Comparison of ENCODE assay signal across 22 cellular contexts in genomic region chr21:42378418-42378817, GRCh38. TPM values are rescaled to one million over a fixed set of nuclear protein-coding genes. Genes with fewer than 3 reads are reported as not detected.
DNase-seq lines count a peak whose midpoint lies in the region; ATAC-seq, FAIRE-seq and TF ChIP-seq lines count a peak whose summit lies in the region.
"Had no signal": no experiment of that assay in that cellular context is flagged by ENCODE, and none has a peak within 500 bp of the region (broad histone marks: within the 10 kb centered on the region; RNA-seq: fewer than 3 reads in every experiment).

No MANE protein-coding gene starts in this region.

- peaks cover 4% of the 10 kb centered on the region for H3K36me3 Mint-ChIP-seq in activated naive CD4-positive, alpha-beta T cell treated with anti-CD3 and anti-CD28 coated beads, Interleukin-2, amount 50 U/mL, for 24 hours
- H3K36me3 Mint-ChIP-seq in activated CD4-positive, alpha-beta T cell treated with anti-CD3 and anti-CD28 coated beads for 36 hours (ENCODE audit: low read depth) = peaks cover 77% of the 10 kb centered on the region

- no peak for FAIRE-seq in kidney (lab: Jason Lieb, UNC)
- FAIRE-seq: GM12878, H54 had no signal

- ATAC-seq in activated CD4-positive, alpha-beta T cell treated with anti-CD3 and anti-CD28 coated beads for 36 hours = no peak
- no peak for ATAC-seq in HG03280 (IDR thresholded peaks at IDR 0.05; ENCODE audit: unreplicated experiment)
- ATAC-seq: CD8-positive, alpha-beta T cell; GM12878 had no signal

- no peak for TF ChIP-seq CTCF in kidney (IDR thresholded peaks at IDR 0.05; ENCODE audit: borderline replicate concordance, extremely low read depth, insufficient read depth)
- no peak for TF ChIP-seq CTCF in spleen (IDR thresholded peaks at IDR 0.05 in 8 of 11, conservative IDR thresholded peaks at IDR 0.05 in 3 of 11)

- intact Hi-C loops in kidney (cut with DNase I) (loop anchor here (10.0 kb wide), 1 partner anchor 134 kb away; no protein-coding TSS in a partner anchor), spleen (cut with DNase I; ENCODE audit: low total_unique reads) (no loop called here)
- intact Hi-C loops in activated CD4-positive, alpha-beta T cell treated with anti-CD3 and anti-CD28 coated beads for 36 hours (cut with DNase I, micrococcal nuclease) = no loop called here

- CTCF ChIA-PET in activated CD4-positive, alpha-beta T cell treated with anti-CD3 and anti-CD28 coated beads for 36 hours (lab: Charles Lee) = interaction anchor here (0.7 to 1.4 kb wide), 3 partner anchors 10 to 66 kb away, joined by 3 to 8 read pairs (median 3); no protein-coding TSS in a partner anchor

- H3K27me3 Mint-ChIP-seq in activated naive CD4-positive, alpha-beta T cell treated with anti-CD3 and anti-CD28 coated beads, Interleukin-2, amount 50 U/mL, for 24 hours = no peaks in the 10 kb centered on the region
- H3K27me3 Mint-ChIP-seq in activated CD4-positive, alpha-beta T cell treated with anti-CD3 and anti-CD28 coated beads for 36 hours = no peaks in the 10 kb centered on the region

- no peak overlapping the region for H3K4me3 ChIP-seq in kidney (ENCODE audit: low read length in 2 of 2)
- no peak overlapping the region for H3K4me3 ChIP-seq in spleen
- H3K4me3 ChIP-seq: BLaER1 treated with 17β-estradiol and CSF1 and Interleukin-3, amounts not matched to agents 10 nM and 100 nM; GM12878; GM23248 had no signal

- peaks cover 0 to 6% of the 10 kb centered on the region in 2 donors for H3K9me3 ChIP-seq in kidney (ENCODE audit: control insufficient read depth in 1 of 2, low read length in 2 of 2)
- peaks cover 3 to 18% (median 16%) of the 10 kb centered on the region in 8 donors for H3K9me3 ChIP-seq in spleen

- POLR2A ChIA-PET in activated CD4-positive, alpha-beta T cell treated with anti-CD3 and anti-CD28 coated beads for 36 hours (lab: Charles Lee) = no interaction called here

- H3K4me1 ChIP-seq in kidney (ENCODE audit: control insufficient read depth in 1 of 2, insufficient read depth in 1 of 2, low read depth in 1 of 2, low read length in 2 of 2) (no peaks in the 10 kb centered on the region), spleen (peaks cover 0 to 6% (median 0%) of the 10 kb centered on the region in 6 donors)

- peaks cover 8% of the 10 kb centered on the region for H3K4me1 Mint-ChIP-seq in activated naive CD4-positive, alpha-beta T cell treated with anti-CD3 and anti-CD28 coated beads, Interleukin-2, amount 50 U/mL, for 24 hours
- H3K4me1 Mint-ChIP-seq in activated CD4-positive, alpha-beta T cell treated with anti-CD3 and anti-CD28 coated beads for 36 hours = peaks cover 29% of the 10 kb centered on the region

- H3K9ac ChIP-seq in kidney (ENCODE audit: low read length in 2 of 2) = no peak overlapping the region
- H3K9ac ChIP-seq: BLaER1 treated with 17β-estradiol and CSF1 and Interleukin-3, amounts not matched to agents 10 nM and 100 nM; GM23248 had no signal

- no peak overlapping the region for H3K4me3 Mint-ChIP-seq in activated naive CD4-positive, alpha-beta T cell treated with anti-CD3 and anti-CD28 coated beads, Interleukin-2, amount 50 U/mL, for 24 hours
- no peak overlapping the region for H3K4me3 Mint-ChIP-seq in activated CD4-positive, alpha-beta T cell treated with anti-CD3 and anti-CD28 coated beads for 36 hours
- H3K4me3 Mint-ChIP-seq: CD8-positive, alpha-beta T cell had no signal

- peak overlapping the region; percentile 23 for H3K27ac Mint-ChIP-seq in activated naive CD4-positive, alpha-beta T cell treated with anti-CD3 and anti-CD28 coated beads, Interleukin-2, amount 50 U/mL, for 24 hours
- H3K27ac Mint-ChIP-seq in activated CD4-positive, alpha-beta T cell treated with anti-CD3 and anti-CD28 coated beads for 36 hours = no peak overlapping the region
- H3K27ac Mint-ChIP-seq: CD8-positive, alpha-beta T cell had no signal

- H3K36me3 ChIP-seq in kidney (ENCODE audit: control insufficient read depth in 1 of 2, insufficient read depth in 2 of 2, low read length in 2 of 2) (no peaks in the 10 kb centered on the region), spleen (no peaks in the 10 kb centered on the region)

- peaks cover 0 to 28% (median 0%) of the 10 kb centered on the region in 7 donors for H3K27me3 ChIP-seq in spleen (replicated peaks in 1 of 7)
- H3K27me3 ChIP-seq: BLaER1 treated with 17β-estradiol and CSF1 and Interleukin-3, amounts not matched to agents 10 nM and 100 nM had no signal

- H3K27ac ChIP-seq in kidney (ENCODE audit: low read depth in 2 of 2, low read length in 2 of 2) (no peak overlapping the region), spleen (no peak overlapping the region)
- H3K27ac ChIP-seq: BLaER1 treated with 17β-estradiol and CSF1 and Interleukin-3, amounts not matched to agents 10 nM and 100 nM; GM23248; HL-60 had no signal

- 67 to 75% (median 74%) methylated on average over 8 of the region's 8 CpGs for WGBS in spleen, 5 donors

- TF ChIP-seq POLR2A in spleen (IDR thresholded peaks at IDR 0.05) = no peak

- DNase-seq in activated naive CD4-positive, alpha-beta T cell treated with Interleukin-2 at 50 U/mL for 16 hours = no peak
- DNase-seq in kidney (peak; percentile 6), spleen (peak; percentile 13), NCI-H2107 (lab: John Stamatoyannopoulos, UW) (no peak)
- no peak for DNase-seq in activated CD4-positive, alpha-beta T cell treated with anti-CD3 and anti-CD28 coated beads for 36 hours
- DNase-seq: 8988T; Calu3; CD8-positive, alpha-beta T cell; DND-41; EL; GM23248; HCEC 1CT had no signal

- H3K9me3 Mint-ChIP-seq in activated naive CD4-positive, alpha-beta T cell treated with anti-CD3 and anti-CD28 coated beads, Interleukin-2, amount 50 U/mL, for 24 hours = no peaks in the 10 kb centered on the region
- no peaks in the 10 kb centered on the region for H3K9me3 Mint-ChIP-seq in activated CD4-positive, alpha-beta T cell treated with anti-CD3 and anti-CD28 coated beads for 36 hours (ENCODE audit: low read depth)

RNA-seq across cellular contexts. Expression of gene TFF1, which starts 12.1 kb away (rescaled TPM):
- not detected for total RNA-seq in kidney
- not detected for polyA plus RNA-seq in kidney (ENCODE audit: insufficient read depth, low read depth, low replicate concordance)
- total RNA-seq in spleen = not detected
- not detected for polyA plus RNA-seq in spleen
- total RNA-seq in activated CD4-positive, alpha-beta T cell treated with anti-CD3 and anti-CD28 coated beads for 36 hours = not detected
- total RNA-seq: A673; Calu3; CD8-positive, alpha-beta T cell; G401; GM12878; GM23248; HT1080 had no signal
- polyA plus RNA-seq: AG04450, GM23248 had no signal

RNA-seq across cellular contexts. Expression of gene TMPRSS3, which starts 17.4 kb away (rescaled TPM):
- total RNA-seq in kidney = 15.4 TPM
- 3.0 TPM for polyA plus RNA-seq in kidney (ENCODE audit: insufficient read depth, low read depth, low replicate concordance)
- total RNA-seq in spleen = 1 to 10 TPM in 2 of 7 donors, under 1 TPM in 4, not detected in 1; 0.51 to 6.0 (median 0.78) TPM
- polyA plus RNA-seq in spleen = under 1 TPM; 0.22 to 0.32 (median 0.24) TPM
- total RNA-seq in activated CD4-positive, alpha-beta T cell treated with anti-CD3 and anti-CD28 coated beads for 36 hours = 100 to 1,000 TPM in 1 of 2 experiments, 10 to 100 TPM in 1; 99.1 to 113 TPM
- total RNA-seq: A673, G401, GM23248, HT1080 had no signal
- polyA plus RNA-seq: AG04450, GM23248 had no signal

RNA-seq across cellular contexts. Expression of gene UBASH3A, which starts 25.3 kb away (rescaled TPM):
- total RNA-seq in kidney = 2.7 TPM
- not detected for polyA plus RNA-seq in kidney (ENCODE audit: insufficient read depth, low read depth, low replicate concordance)
- total RNA-seq in spleen = 10 to 100 TPM in 5 of 7 donors, 1 to 10 TPM in 2; 7.2 to 16.3 (median 11.4) TPM
- polyA plus RNA-seq in spleen = 1 to 10 TPM; 2.6 to 4.2 (median 3.3) TPM
- 10 to 100 TPM; 37.3 to 39.0 TPM for total RNA-seq in activated CD4-positive, alpha-beta T cell treated with anti-CD3 and anti-CD28 coated beads for 36 hours
- total RNA-seq: A673, Calu3, G401, GM23248, HT1080 had no signal
- polyA plus RNA-seq: AG04450, GM23248 had no signal

RNA-seq across cellular contexts. Expression of gene TFF2, which starts 27.6 kb away (rescaled TPM):
- not detected for total RNA-seq in kidney
- not detected for polyA plus RNA-seq in kidney (ENCODE audit: insufficient read depth, low read depth, low replicate concordance)
- not detected for total RNA-seq in spleen
- under 1 TPM in 1 of 3 donors, not detected in 2; 0.14 TPM for polyA plus RNA-seq in spleen
- not detected for total RNA-seq in activated CD4-positive, alpha-beta T cell treated with anti-CD3 and anti-CD28 coated beads for 36 hours
- total RNA-seq: A673; Calu3; CD8-positive, alpha-beta T cell; G401; GM12878; GM23248; HT1080 had no signal
- polyA plus RNA-seq: AG04450, GM23248 had no signal

Comparison
In these comparisons a context has a peak if more than half of its experiments do, and no peak if none do; other contexts are left out.
1. DNase-seq: peak in kidney (single experiment) and spleen (single experiment); none in activated naive CD4-positive, alpha-beta T cell treated with Interleukin-2 at 50 U/mL for 16 hours (single experiment), activated CD4-positive, alpha-beta T cell treated with anti-CD3 and anti-CD28 coated beads for 36 hours (single experiment) and NCI-H2107 (single experiment).